Comparison of ENCODE assay signal across 1 cellular context in genomic region chr7:77944183-77945182, GRCh38.
A peak's percentile ranks its signal among the peaks of the same experiment; 100 is the strongest.
TF ChIP-seq lines count a peak whose summit lies in the region.

No MANE protein-coding gene starts in this region.

TF ChIP-seq in K562, 482 proteins besides CTCF, POLR2A, EP300 and RAD21 (continued from another document and continues in another):
- TF ChIP-seq ZNF280B (CRISPR knock-in tag; IDR thresholded peaks at IDR 0.05) = no peak
- TF ChIP-seq AFF4 (CRISPR knock-in tag; IDR thresholded peaks at IDR 0.05) = no peak
- 0 out of 2 replicates have a peak, but pooled peaks have one; percentile 7 for TF ChIP-seq GTF2A2 (tag; IDR thresholded peaks at IDR 0.05)
- TF ChIP-seq SIRT6 (IDR thresholded peaks at IDR 0.05; ENCODE audit: low read depth, low read length) = no peak
- TF ChIP-seq ELK3 (CRISPR knock-in tag; IDR thresholded peaks at IDR 0.05) = no peak
- no peak for TF ChIP-seq CEBPZ (IDR thresholded peaks at IDR 0.05; ENCODE audit: borderline replicate concordance, low read depth, low read length)
- no peak for TF ChIP-seq CREB1 (IDR thresholded peaks at IDR 0.05)
- TF ChIP-seq CREB1 (CRISPR knock-in tag; IDR thresholded peaks at IDR 0.05) = no peak
- no peak for TF ChIP-seq TSHZ1 (CRISPR knock-in tag; IDR thresholded peaks at IDR 0.05)
- TF ChIP-seq DEAF1 (CRISPR knock-in tag; IDR thresholded peaks at IDR 0.05) = no peak
- TF ChIP-seq ZNF592 (IDR thresholded peaks at IDR 0.05) = peak; percentile 83
- TF ChIP-seq ZNF589 (CRISPR knock-in tag; IDR thresholded peaks at IDR 0.05; ENCODE audit: low read depth) = peak; percentile 64; the same call in 1 of the 2 replicates
- no peak for TF ChIP-seq ZNF785 (CRISPR knock-in tag; IDR thresholded peaks at IDR 0.05)
- TF ChIP-seq BRF2 (IDR thresholded peaks at IDR 0.05; ENCODE audit: borderline replicate concordance, insufficient read depth, insufficient read length) = no peak
- TF ChIP-seq NCOA2 (IDR thresholded peaks at IDR 0.05; ENCODE audit: partially characterized antibody in 2 of 2) = peak in 1 of 2 experiments; percentile 33
- no peak for TF ChIP-seq CBX1 (IDR thresholded peaks at IDR 0.05; ENCODE audit: low read depth)
- TF ChIP-seq ZNF518B (CRISPR knock-in tag; IDR thresholded peaks at IDR 0.05) = no peak
- TF ChIP-seq ZNF143 (CRISPR knock-in tag; IDR thresholded peaks at IDR 0.05) = no peak
- no peak for TF ChIP-seq SIX5 (IDR thresholded peaks at IDR 0.05; ENCODE audit: borderline replicate concordance in 1 of 2, insufficient read depth in 1 of 2, low read depth in 1 of 2, low read length in 2 of 2)
- TF ChIP-seq RFX5 (IDR thresholded peaks at IDR 0.05; ENCODE audit: low read depth, low read length) = no peak
- no peak for TF ChIP-seq ZNF124 (CRISPR knock-in tag; IDR thresholded peaks at IDR 0.05)
- no peak for TF ChIP-seq ZNF584 (CRISPR knock-in tag; IDR thresholded peaks at IDR 0.05; ENCODE audit: low read depth)
- TF ChIP-seq CHCHD3 (CRISPR knock-in tag; IDR thresholded peaks at IDR 0.05) = no peak
- TF ChIP-seq ZNF766 (CRISPR knock-in tag; conservative IDR thresholded peaks at IDR 0.05) = peak; percentile 46; the same call in 1 of the 2 replicates
- TF ChIP-seq CBX5 (IDR thresholded peaks at IDR 0.05; ENCODE audit: borderline replicate concordance, low read depth) = no peak
- no peak for TF ChIP-seq TAF7 (tag; IDR thresholded peaks at IDR 0.05)
- peak; percentile 72; the same call in 1 of the 2 replicates for TF ChIP-seq MTA1 (IDR thresholded peaks at IDR 0.05; ENCODE audit: borderline replicate concordance)
- peak; percentile 33 for TF ChIP-seq SMAD1 (IDR thresholded peaks at IDR 0.05; ENCODE audit: low read depth, low read length, partially characterized antibody)
- TF ChIP-seq SETDB1 (IDR thresholded peaks at IDR 0.05; ENCODE audit: low read length) = no peak
- no peak for TF ChIP-seq SMARCB1 (IDR thresholded peaks at IDR 0.05; ENCODE audit: insufficient read length, low read depth)
- TF ChIP-seq CBX3 (IDR thresholded peaks at IDR 0.05; ENCODE audit: borderline replicate concordance in 1 of 2, low read length in 2 of 2) = peak in 1 of 2 experiments; percentile 17; a peak in 1 of 3 replicates
- TF ChIP-seq SOX6 (IDR thresholded peaks at IDR 0.05) = peak; percentile 87
